17 cellular contexts compared by ENCODE assay signal in the genomic region with DNA sequence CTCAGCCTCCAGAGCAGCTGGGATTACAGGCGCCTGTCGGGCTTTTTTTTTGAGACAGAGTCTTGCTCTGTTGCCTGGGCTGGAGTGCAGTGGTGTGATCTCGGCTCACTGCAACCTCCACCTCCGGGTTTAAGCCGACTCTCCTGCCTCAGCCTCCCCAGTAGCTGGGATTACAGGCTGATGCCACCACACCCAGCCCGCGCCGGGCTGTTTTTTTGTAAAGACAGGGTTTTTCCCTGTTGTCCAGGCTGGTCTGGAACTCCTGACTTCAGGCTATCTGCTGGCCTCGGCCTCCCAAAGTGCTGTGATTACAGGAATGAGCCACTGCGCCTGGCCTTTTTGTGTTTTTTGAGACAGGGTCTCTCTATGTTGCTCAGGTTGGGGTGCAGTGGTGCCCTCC. TPM values are rescaled to one million over a fixed set of nuclear protein-coding genes. Genes with fewer than 3 reads are reported as not detected.
A peak's percentile ranks its signal among the peaks of the same experiment; 100 is the strongest.
DNase-seq lines count a peak whose midpoint lies in the region; FAIRE-seq and TF ChIP-seq lines count a peak whose summit lies in the region.
"Had no signal": no experiment of that assay in that cellular context is flagged by ENCODE, and none has a peak within 500 bp of the region (broad histone marks: within the 10 kb centered on the region; RNA-seq: fewer than 3 reads in every experiment).

No MANE protein-coding gene starts in this region.

- H4K91ac ChIP-seq in H1 (replicated peaks; ENCODE audit: insufficient read length, low read length) = no peak overlapping the region

- no peaks in the 10 kb centered on the region for H3K36me3 ChIP-seq in H1 (ENCODE audit: control insufficient read depth in 2 of 4, insufficient read depth in 4 of 4, low read length in 3 of 4)
- H3K36me3 ChIP-seq in esophagus squamous epithelium = no peaks in the 10 kb centered on the region
- H3K36me3 ChIP-seq: BLaER1 treated with 17β-estradiol and CSF1 and Interleukin-3, amounts not matched to agents 10 nM and 100 nM had no signal

- no peaks in the 10 kb centered on the region for H3K9me3 Mint-ChIP-seq in activated naive CD8-positive, alpha-beta T cell treated with anti-CD3 and anti-CD28 coated beads for 36 hours
- H3K9me3 Mint-ChIP-seq: CD8-positive, alpha-beta T cell had no signal

- 95% methylated on average over 10 of the region's 10 CpGs; no CpG with 5 or more reads in 1 of the 2 experiments for WGBS in H1 (ENCODE audit: extremely low coverage in 1 of 2, insufficient coverage in 1 of 2, insufficient read length in 1 of 2, insufficient replicate concordance in 2 of 2, low coverage in 1 of 2, low lambda C conversion rate in 2 of 2, missing lambda C conversion rate in 1 of 2), 2 experiments
- 84 to 97% methylated on average over 9 to 10 of the region's 10 CpGs for WGBS in esophagus squamous epithelium, 2 donors

- no peaks in the 10 kb centered on the region for H3K36me3 Mint-ChIP-seq in activated naive CD8-positive, alpha-beta T cell treated with anti-CD3 and anti-CD28 coated beads for 36 hours
- H3K36me3 Mint-ChIP-seq: CD8-positive, alpha-beta T cell had no signal

- TF ChIP-seq POLR2A in H1 (IDR thresholded peaks at IDR 0.05; ENCODE audit: control extremely low read depth in 1 of 2, low read depth in 2 of 2, low read length in 2 of 2) = no peak
- TF ChIP-seq POLR2A in esophagus squamous epithelium (IDR thresholded peaks at IDR 0.05) = no peak

- H3K4me1 ChIP-seq in H1 (replicated peaks in 1 of 4; ENCODE audit: control insufficient read depth in 3 of 4, insufficient read depth in 4 of 4, low read length in 3 of 4) (peaks cover 0 to 3% (median 1%) of the 10 kb centered on the region in 4 experiments; a peak in 1 of 7 replicates), esophagus squamous epithelium (peaks cover 0 to 12% (median 4%) of the 10 kb centered on the region in 3 donors)

- POLR2A ChIA-PET in H1 (lab: Charles Lee; ENCODE audit: partially characterized antibody) = interaction anchor here (0.6 to 3.6 kb wide), 5 partner anchors 10 to 243 kb away, joined by 3 to 26 read pairs (median 4); a partner anchor contains a TSS

- H3K23ac ChIP-seq in H1 (ENCODE audit: insufficient read length) = no peak overlapping the region

- H3K27ac ChIP-seq in H1 (ENCODE audit: low read depth, low read length) (no peak overlapping the region), esophagus squamous epithelium (no peak overlapping the region)
- H3K27ac ChIP-seq: BLaER1 treated with 17β-estradiol and CSF1 and Interleukin-3, amounts not matched to agents 10 nM and 100 nM; HL-60 had no signal

- peak in 1 of 2 experiments; percentile 25; a peak in 1 of 4 replicates for TF ChIP-seq RAD21 in H1 (IDR thresholded peaks at IDR 0.05 in 1 of 2, conservative IDR thresholded peaks at IDR 0.05 in 1 of 2; ENCODE audit: low read depth in 2 of 2, low read length in 2 of 2)

- H2AFZ ChIP-seq in H1 (ENCODE audit: low read length) = no peak overlapping the region

- H4K8ac ChIP-seq in H1 (ENCODE audit: extremely low read depth, insufficient read depth, low read length) = no peak overlapping the region; the same call in 1 of the 2 replicates

- no peak overlapping the region for H3K56ac ChIP-seq in H1 (replicated peaks; ENCODE audit: insufficient read length, low read depth, low read length)

- H3K79me2 ChIP-seq in H1 (ENCODE audit: control insufficient read depth in 1 of 2, insufficient read depth in 2 of 2, low read length in 2 of 2) = no peaks in the 10 kb centered on the region

- no peak overlapping the region for H2BK120ac ChIP-seq in H1 (replicated peaks; ENCODE audit: low read depth, low read length)

- H3K27me3 Mint-ChIP-seq in activated naive CD8-positive, alpha-beta T cell treated with anti-CD3 and anti-CD28 coated beads for 36 hours = no peaks in the 10 kb centered on the region
- H3K27me3 Mint-ChIP-seq: B cell had no signal

- no peak overlapping the region for H2BK15ac ChIP-seq in H1 (ENCODE audit: low read length)

- H3K79me1 ChIP-seq in H1 (ENCODE audit: low read depth, low read length) = no peaks in the 10 kb centered on the region

- no peak overlapping the region for H3K9ac ChIP-seq in H1 (replicated peaks in 1 of 4; ENCODE audit: extremely low read depth in 1 of 4, low read depth in 3 of 4, low read length in 3 of 4)
- H3K9ac ChIP-seq: BLaER1 treated with 17β-estradiol and CSF1 and Interleukin-3, amounts not matched to agents 10 nM and 100 nM had no signal

- no peak overlapping the region for H3K27ac Mint-ChIP-seq in activated naive CD8-positive, alpha-beta T cell treated with anti-CD3 and anti-CD28 coated beads for 36 hours
- H3K27ac Mint-ChIP-seq: B cell; CD8-positive, alpha-beta T cell had no signal

- no peak overlapping the region for H3K14ac ChIP-seq in H1 (ENCODE audit: insufficient read length)

- H3K23me2 ChIP-seq in H1 (ENCODE audit: low read depth, low read length) = no peaks in the 10 kb centered on the region

- no peaks in the 10 kb centered on the region for H4K20me1 ChIP-seq in H1 (replicated peaks in 1 of 2; ENCODE audit: control insufficient read depth in 1 of 2, insufficient read depth in 2 of 2, low read length in 2 of 2)

- H3K18ac ChIP-seq in H1 (ENCODE audit: extremely low read depth, low read length) = no peak overlapping the region; the same call in 1 of the 2 replicates

- no peak overlapping the region for H3K4me3 ChIP-seq in H1 (ENCODE audit: extremely low read depth in 1 of 4, insufficient read depth in 2 of 4, low read depth in 3 of 4, low read length in 4 of 4)
- no peak overlapping the region for H3K4me3 ChIP-seq in esophagus squamous epithelium
- H3K4me3 ChIP-seq: BLaER1 treated with 17β-estradiol and CSF1 and Interleukin-3, amounts not matched to agents 10 nM and 100 nM; K562 had no signal

- no peak overlapping the region for H2AK5ac ChIP-seq in H1 (ENCODE audit: low read depth, low read length)

- FAIRE-seq in H1 (lab: Jason Lieb, UNC) = no peak
- FAIRE-seq: H54, K562 had no signal

- 0 out of 2 replicates have a peak overlapping the region, but pooled peaks have one; percentile 0 for H2BK5ac ChIP-seq in H1 (ENCODE audit: low read depth, low read length)

- H4K5ac ChIP-seq in H1 (ENCODE audit: insufficient read length, low read depth, low read length) = no peak overlapping the region

- CTCF ChIA-PET in H1 (lab: Charles Lee; ENCODE audit: partially characterized antibody) = interaction anchor here (0.6 to 4.4 kb wide), 7 partner anchors 11 to 190 kb away, joined by 3 to 23 read pairs (median 7); no protein-coding TSS in a partner anchor

- TF ChIP-seq CTCF in GM10266 (IDR thresholded peaks at IDR 0.05; ENCODE audit: control insufficient read depth, insufficient read depth, low read depth, missing control alignments) (peak; percentile 8), H1 (IDR thresholded peaks at IDR 0.05; ENCODE audit: control extremely low read depth in 1 of 3, insufficient read depth in 1 of 3, low read depth in 1 of 3, low read length in 3 of 3) (no peak), esophagus squamous epithelium (IDR thresholded peaks at IDR 0.05) (no peak)

- H2BK20ac ChIP-seq in H1 (ENCODE audit: low read length) = no peak overlapping the region

- no peaks in the 10 kb centered on the region for H3K27me3 ChIP-seq in H1 (replicated peaks in 1 of 4; ENCODE audit: control insufficient read depth in 3 of 4, extremely low read depth in 1 of 4, insufficient read depth in 3 of 4, low read length in 3 of 4)
- no peaks in the 10 kb centered on the region for H3K27me3 ChIP-seq in esophagus squamous epithelium
- H3K27me3 ChIP-seq: BLaER1 treated with 17β-estradiol and CSF1 and Interleukin-3, amounts not matched to agents 10 nM and 100 nM had no signal

- H3K4ac ChIP-seq in H1 (replicated peaks; ENCODE audit: insufficient read length, low read depth, low read length) = no peak overlapping the region

- no peaks in the 10 kb centered on the region for H3K9me3 ChIP-seq in H1 (ENCODE audit: insufficient read depth in 2 of 2, low read depth in 1 of 2, low read length in 1 of 2)
- no peaks in the 10 kb centered on the region for H3K9me3 ChIP-seq in esophagus squamous epithelium
- H3K9me3 ChIP-seq: BLaER1 treated with 17β-estradiol and CSF1 and Interleukin-3, amounts not matched to agents 10 nM and 100 nM had no signal

- H3K4me1 Mint-ChIP-seq in activated naive CD8-positive, alpha-beta T cell treated with anti-CD3 and anti-CD28 coated beads for 36 hours = no peaks in the 10 kb centered on the region

- DNase-seq in GM10266 (ENCODE audit: extremely low spot score) (no peak), NAMALWA (ENCODE audit: low spot score) (peak; percentile 13), H1 (ENCODE audit: low read depth in 1 of 2, low spot score in 2 of 2) (no peak), esophagus squamous epithelium (lab: John Stamatoyannopoulos, UW) (no peak), activated T-cell treated with anti-CD3 and anti-CD28 coated beads for 4 hours (no peak)
- DNase-seq in activated naive CD8-positive, alpha-beta T cell treated with anti-CD3 and anti-CD28 coated beads for 36 hours = no peak
- DNase-seq: Calu3; CD8-positive, alpha-beta T cell; DMS79 treated with DMSO at 0.1 percent for 48 hours; EL; HCEC 1CT; IMR-90 had no signal

- H3K4me2 ChIP-seq in H1 (ENCODE audit: insufficient read depth in 1 of 2, low read depth in 2 of 2, low read length in 2 of 2) = no peak overlapping the region
- H3K4me2 ChIP-seq: BLaER1 treated with 17β-estradiol and CSF1 and Interleukin-3, amounts not matched to agents 10 nM and 100 nM had no signal

- no peak overlapping the region for H3K4me3 Mint-ChIP-seq in activated naive CD8-positive, alpha-beta T cell treated with anti-CD3 and anti-CD28 coated beads for 36 hours
- H3K4me3 Mint-ChIP-seq: B cell; CD8-positive, alpha-beta T cell had no signal

- TF ChIP-seq EP300 in H1 (IDR thresholded peaks at IDR 0.05; ENCODE audit: borderline replicate concordance in 1 of 2, low read depth in 2 of 2, low read length in 2 of 2) = no peak

- intact Hi-C loops in esophagus squamous epithelium (cut with DNase I) = no loop called here

- no peak overlapping the region; the same call in 1 of the 2 replicates for H2BK12ac ChIP-seq in H1 (ENCODE audit: low read depth, low read length)

RNA-seq across cellular contexts. Expression of a gene that starts 27.4 kb away (rescaled TPM):
- not detected in 2 replicates for total RNA-seq in H1 (2021; fragmentation: NEBNext Ultra II Directional; extraction: Animal tissue kit (Norgen Biotek cat#: 25700))
- 0.08 TPM in 1 of 2 replicates, not detected in the other for polyA plus RNA-seq in H1 (2011; rRNA removed)
- polyA plus RNA-seq in H1 (2011; cell fraction: cytosol; rRNA removed) = 0.04 TPM
- polyA plus RNA-seq in H1 (2011; cell fraction: nucleus; rRNA removed) = not detected
- polyA plus RNA-seq in H1 (2012, experiment 1 of 2) = not detected in 4 replicates
- polyA plus RNA-seq in H1 (2012, experiment 2 of 2) = not detected
- polyA plus RNA-seq in H1 (2013, experiment 1 of 2) = 0.06 TPM
- polyA plus RNA-seq in H1 (2013, experiment 2 of 2) = 0.02 TPM
- not detected in 2 replicates for polyA minus RNA-seq in H1 (2011; rRNA and poly(A)+ RNA removed)
- polyA minus RNA-seq in H1 (2011; cell fraction: cytosol; rRNA and poly(A)+ RNA removed) = not detected
- not detected for polyA minus RNA-seq in H1 (2011; cell fraction: nucleus; rRNA and poly(A)+ RNA removed)
- under 1 TPM in 1 of 4 donors, not detected in 3; 0.27 TPM for total RNA-seq in esophagus squamous epithelium
- 10 to 100 TPM; 11.7 to 14.3 TPM for total RNA-seq in activated naive CD8-positive, alpha-beta T cell treated with anti-CD3 and anti-CD28 coated beads for 36 hours
- total RNA-seq: K562 had no signal
- polyA plus RNA-seq: IMR-90, K562 had no signal

RNA-seq across cellular contexts. Expression of a gene that starts 39.9 kb away (rescaled TPM):
- 168 and 170 TPM in 2 replicates for total RNA-seq in H1 (2021; fragmentation: NEBNext Ultra II Directional; extraction: Animal tissue kit (Norgen Biotek cat#: 25700))
- polyA plus RNA-seq in H1 (2011; rRNA removed) = 57.8 and 73.9 TPM in 2 replicates
- polyA plus RNA-seq in H1 (2011; cell fraction: cytosol; rRNA removed) = 76.4 TPM
- 44.5 TPM for polyA plus RNA-seq in H1 (2011; cell fraction: nucleus; rRNA removed)
- polyA plus RNA-seq in H1 (2012, experiment 1 of 2) = 74.2 to 100 TPM (median 93.0 TPM) in 4 replicates
- polyA plus RNA-seq in H1 (2012, experiment 2 of 2) = 39.9 TPM
- 88.5 TPM for polyA plus RNA-seq in H1 (2013, experiment 1 of 2)
- 88.7 TPM for polyA plus RNA-seq in H1 (2013, experiment 2 of 2)
- polyA minus RNA-seq in H1 (2011; rRNA and poly(A)+ RNA removed) = 55.5 and 68.1 TPM in 2 replicates
- polyA minus RNA-seq in H1 (2011; cell fraction: cytosol; rRNA and poly(A)+ RNA removed) = 94.1 TPM
- polyA minus RNA-seq in H1 (2011; cell fraction: nucleus; rRNA and poly(A)+ RNA removed) = 74.8 TPM
- total RNA-seq in esophagus squamous epithelium = 10 to 100 TPM; 52.5 to 88.2 (median 73.5) TPM
- 10 to 100 TPM; 58.8 to 63.9 TPM for total RNA-seq in activated naive CD8-positive, alpha-beta T cell treated with anti-CD3 and anti-CD28 coated beads for 36 hours

Comparison
In these comparisons a context has a peak if more than half of its experiments do, and no peak if none do; other contexts are left out.
1. RNA of a gene that starts 27.4 kb away (total RNA-seq): 11.7 to 14.3 TPM in activated naive CD8-positive, alpha-beta T cell treated with anti-CD3 and anti-CD28 coated beads for 36 hours; 0.27 TPM in esophagus squamous epithelium and not detected in H1; every median in the first group is over 10 times any median in the second.